Comparison of ENCODE assay signal across 24 cellular contexts in genomic region chr6:72938104-72938503, GRCh38.
DNase-seq lines count a peak whose midpoint lies in the region; ATAC-seq, FAIRE-seq and TF ChIP-seq lines count a peak whose summit lies in the region.
"Had no signal": no experiment of that assay in that cellular context is flagged by ENCODE, and none has a peak within 500 bp of the region (broad histone marks: within the 10 kb centered on the region; RNA-seq: fewer than 3 reads in every experiment).

No MANE protein-coding gene starts in this region.

- DNase-seq in HepG2 (ENCODE audit: low spot score) (no peak), right lobe of liver (no peak), fibroblast of gingiva (ENCODE audit: low read depth) (peak; percentile 7), iris pigment epithelial cell (ENCODE audit: low read depth) (peak; percentile 38), tibial artery (no peak), dorsolateral prefrontal cortex (no peak), NCI-H2029 treated with DMSO at 0.1 percent for 48 hours (lab: John Stamatoyannopoulos, UW) (no peak), GM19240 (ENCODE audit: insufficient read length, low spot score) (no peak)
- DNase-seq: Caco-2; CD4-positive, CD25-positive, alpha-beta regulatory T cell; CD8-positive, alpha-beta T cell; DMS153; DMS79; EL; GDM1; H9 had no signal

- CTCF ChIA-PET in HepG2 (lab: Yijun Ruan, JAX; ENCODE audit: low intra/inter-chr PET ratio, low total read pairs) = no interaction called here

- H3K4me1 ChIP-seq in HepG2 (ENCODE audit: insufficient read depth, low read length) (no peaks in the 10 kb centered on the region), right lobe of liver (no peaks in the 10 kb centered on the region), tibial artery (peaks cover 0 to 22% (median 5%) of the 10 kb centered on the region in 4 donors)
- H3K4me1 ChIP-seq: BLaER1, Caco-2 had no signal

- H3K79me2 ChIP-seq in HepG2 (ENCODE audit: insufficient read depth, low read length) = no peaks in the 10 kb centered on the region

- BruUV-seq in HepG2 (replicated peaks; lab: Mats Ljungman, UMichigan) = no TSS peak

- no peak for TF ChIP-seq RAD21 in HepG2 (CRISPR knock-in tag; IDR thresholded peaks at IDR 0.05)

- TF ChIP-seq CTCF in HepG2 (CRISPR knock-in tag; IDR thresholded peaks at IDR 0.05) (no peak), right lobe of liver (IDR thresholded peaks at IDR 0.05) (no peak), tibial artery (IDR thresholded peaks at IDR 0.05) (no peak), dorsolateral prefrontal cortex (IDR thresholded peaks at IDR 0.05 in 54 of 56, conservative IDR thresholded peaks at IDR 0.05 in 2 of 56; ENCODE audit: low read depth in 1 of 56, partially characterized antibody in 56 of 56) (no peak)

- no peaks in the 10 kb centered on the region for H4K20me1 ChIP-seq in HepG2 (ENCODE audit: insufficient read depth, low read length)

- intact Hi-C loops in HepG2 (cut with micrococcal nuclease; ENCODE audit: unreplicated experiment) = no loop called here
- intact Hi-C loops in right lobe of liver (cut with DNase I) = no loop called here
- intact Hi-C loops in tibial artery (cut with DNase I; ENCODE audit: low total_unique reads) = no loop called here
- intact Hi-C loops in dorsolateral prefrontal cortex (cut with DNase I) = no loop called here

- no peak overlapping the region for H2AFZ ChIP-seq in HepG2 (ENCODE audit: low read length)
- H2AFZ ChIP-seq: GM23338 had no signal

- no peak for TF ChIP-seq EP300 in HepG2 (IDR thresholded peaks at IDR 0.05; ENCODE audit: low read depth in 2 of 2, low read length in 2 of 2)
- no peak for TF ChIP-seq EP300 in HepG2 (CRISPR knock-in tag; IDR thresholded peaks at IDR 0.05; ENCODE audit: borderline replicate concordance)

- H3K9me3 ChIP-seq in HepG2 (ENCODE audit: low read length) (no peaks in the 10 kb centered on the region), right lobe of liver (no peaks in the 10 kb centered on the region), tibial artery (no peaks in the 10 kb centered on the region)
- H3K9me3 ChIP-seq: BLaER1, Caco-2 had no signal

- no peak overlapping the region for H3K9ac ChIP-seq in HepG2 (ENCODE audit: insufficient read depth, low read depth, low read length)
- H3K9ac ChIP-seq: BLaER1 had no signal

- no peak for FAIRE-seq in HepG2 (lab: Jason Lieb, UNC)
- FAIRE-seq: A204.1, GM19239 had no signal

- POLR2A ChIA-PET in HepG2 (lab: Yijun Ruan, JAX) = no interaction called here

- WGBS in HepG2 (ENCODE audit: low lambda C conversion rate) = 14% methylated on average over 3 of the region's 3 CpGs
- WGBS in right lobe of liver (ENCODE audit: insufficient coverage, low coverage, low lambda C conversion rate, missing lambda C conversion rate) = 29% methylated on average over 3 of the region's 3 CpGs

- TF ChIP-seq POLR2A in HepG2 (IDR thresholded peaks at IDR 0.05; ENCODE audit: insufficient read depth in 1 of 2, low read depth in 2 of 2, low read length in 2 of 2) = no peak
- no peak for TF ChIP-seq POLR2A in right lobe of liver (IDR thresholded peaks at IDR 0.05)

- no peak for ATAC-seq in HepG2
- ATAC-seq in right lobe of liver = no peak
- ATAC-seq: CD8-positive, alpha-beta T cell; GM12878; GM23338; HCT116 had no signal

- H3K4me3 ChIP-seq in HepG2 (replicated peaks in 1 of 3; ENCODE audit: insufficient read depth in 1 of 3, low read depth in 2 of 3, low read length in 3 of 3) (no peak overlapping the region), right lobe of liver (no peak overlapping the region), tibial artery (no peak overlapping the region), dorsolateral prefrontal cortex (no peak overlapping the region)
- H3K4me3 ChIP-seq: BLaER1, GM12878, GM23338 had no signal

- no peak overlapping the region for H3K27ac ChIP-seq in HepG2 (ENCODE audit: extremely low read length, insufficient read depth, low read length)
- H3K27ac ChIP-seq in right lobe of liver = no peak overlapping the region
- peak overlapping the region; percentile 8 to 42 for H3K27ac ChIP-seq in tibial artery
- H3K27ac ChIP-seq in dorsolateral prefrontal cortex = no peak overlapping the region
- H3K27ac ChIP-seq: 22Rv1, BLaER1, C4-2B had no signal

- H3K27me3 ChIP-seq in HepG2 (ENCODE audit: control insufficient read depth in 1 of 2, insufficient read depth in 2 of 2, low read length in 2 of 2) = no peaks in the 10 kb centered on the region
- H3K27me3 ChIP-seq in right lobe of liver = no peaks in the 10 kb centered on the region
- no peaks in the 10 kb centered on the region for H3K27me3 ChIP-seq in tibial artery
- H3K27me3 ChIP-seq in dorsolateral prefrontal cortex = no peaks in the 10 kb centered on the region
- H3K27me3 ChIP-seq: BLaER1 had no signal

- in situ Hi-C loops in HepG2 (cut with HindIII; ENCODE audit: extremely low pct_ligation_motif_present, low pct_unique_long_range_greater_than_20kb) = no loop called here

- no peak overlapping the region for H3K4me2 ChIP-seq in HepG2 (ENCODE audit: low read depth, low read length)
- H3K4me2 ChIP-seq: BLaER1, GM23338 had no signal

- no peaks in the 10 kb centered on the region for H3K36me3 ChIP-seq in HepG2 (replicated peaks in 1 of 2; ENCODE audit: control insufficient read depth in 1 of 2, insufficient read depth in 2 of 2, low read length in 2 of 2)
- H3K36me3 ChIP-seq in right lobe of liver = no peaks in the 10 kb centered on the region
- H3K36me3 ChIP-seq in tibial artery = no peaks in the 10 kb centered on the region

TF ChIP-seq in HepG2, 621 proteins besides CTCF, POLR2A, EP300 and RAD21:
- 0 out of 2 replicates have a peak, but pooled peaks have one; percentile 12 for TF ChIP-seq CEBPB (IDR thresholded peaks at IDR 0.05; ENCODE audit: borderline replicate concordance, low read depth, low read length)
- TF ChIP-seq ZNF468 (CRISPR knock-in tag; IDR thresholded peaks at IDR 0.05) = no peak
- no peak for TF ChIP-seq TCF7 (IDR thresholded peaks at IDR 0.05; ENCODE audit: low read depth)
- TF ChIP-seq, protein P1, sequence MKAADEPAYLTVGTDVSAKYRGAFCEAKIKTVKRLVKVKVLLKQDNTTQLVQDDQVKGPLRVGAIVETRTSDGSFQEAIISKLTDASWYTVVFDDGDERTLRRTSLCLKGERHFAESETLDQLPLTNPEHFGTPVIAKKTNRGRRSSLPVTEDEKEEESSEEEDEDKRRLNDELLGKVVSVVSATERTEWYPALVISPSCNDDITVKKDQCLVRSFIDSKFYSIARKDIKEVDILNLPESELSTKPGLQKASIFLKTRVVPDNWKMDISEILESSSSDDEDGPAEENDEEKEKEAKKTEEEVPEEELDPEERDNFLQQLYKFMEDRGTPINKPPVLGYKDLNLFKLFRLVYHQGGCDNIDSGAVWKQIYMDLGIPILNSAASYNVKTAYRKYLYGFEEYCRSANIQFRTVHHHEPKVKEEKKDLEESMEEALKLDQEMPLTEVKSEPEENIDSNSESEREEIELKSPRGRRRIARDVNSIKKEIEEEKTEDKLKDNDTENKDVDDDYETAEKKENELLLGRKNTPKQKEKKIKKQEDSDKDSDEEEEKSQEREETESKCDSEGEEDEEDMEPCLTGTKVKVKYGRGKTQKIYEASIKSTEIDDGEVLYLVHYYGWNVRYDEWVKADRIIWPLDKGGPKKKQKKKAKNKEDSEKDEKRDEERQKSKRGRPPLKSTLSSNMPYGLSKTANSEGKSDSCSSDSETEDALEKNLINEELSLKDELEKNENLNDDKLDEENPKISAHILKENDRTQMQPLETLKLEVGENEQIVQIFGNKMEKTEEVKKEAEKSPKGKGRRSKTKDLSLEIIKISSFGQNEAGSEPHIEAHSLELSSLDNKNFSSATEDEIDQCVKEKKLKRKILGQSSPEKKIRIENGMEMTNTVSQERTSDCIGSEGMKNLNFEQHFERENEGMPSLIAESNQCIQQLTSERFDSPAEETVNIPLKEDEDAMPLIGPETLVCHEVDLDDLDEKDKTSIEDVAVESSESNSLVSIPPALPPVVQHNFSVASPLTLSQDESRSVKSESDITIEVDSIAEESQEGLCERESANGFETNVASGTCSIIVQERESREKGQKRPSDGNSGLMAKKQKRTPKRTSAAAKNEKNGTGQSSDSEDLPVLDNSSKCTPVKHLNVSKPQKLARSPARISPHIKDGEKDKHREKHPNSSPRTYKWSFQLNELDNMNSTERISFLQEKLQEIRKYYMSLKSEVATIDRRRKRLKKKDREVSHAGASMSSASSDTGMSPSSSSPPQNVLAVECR (CRISPR knock-in tag; IDR thresholded peaks at IDR 0.05; ENCODE audit: borderline replicate concordance) = no peak

Comparison
In these comparisons a context has a peak if more than half of its experiments do, and no peak if none do; other contexts are left out.
1. DNase-seq: peak in fibroblast of gingiva (single experiment) and iris pigment epithelial cell (single experiment); none in HepG2 (single experiment), right lobe of liver (0 of 3), tibial artery (0 of 2), dorsolateral prefrontal cortex (0 of 10), NCI-H2029 treated with DMSO at 0.1 percent for 48 hours (single experiment) and GM19240 (single experiment).
2. H3K27ac ChIP-seq: peak in tibial artery (2 of 2); none in HepG2 (single experiment), right lobe of liver (0 of 3) and dorsolateral prefrontal cortex (0 of 59).